ENCODE assay signal across 11 cellular contexts in the genomic region with DNA sequence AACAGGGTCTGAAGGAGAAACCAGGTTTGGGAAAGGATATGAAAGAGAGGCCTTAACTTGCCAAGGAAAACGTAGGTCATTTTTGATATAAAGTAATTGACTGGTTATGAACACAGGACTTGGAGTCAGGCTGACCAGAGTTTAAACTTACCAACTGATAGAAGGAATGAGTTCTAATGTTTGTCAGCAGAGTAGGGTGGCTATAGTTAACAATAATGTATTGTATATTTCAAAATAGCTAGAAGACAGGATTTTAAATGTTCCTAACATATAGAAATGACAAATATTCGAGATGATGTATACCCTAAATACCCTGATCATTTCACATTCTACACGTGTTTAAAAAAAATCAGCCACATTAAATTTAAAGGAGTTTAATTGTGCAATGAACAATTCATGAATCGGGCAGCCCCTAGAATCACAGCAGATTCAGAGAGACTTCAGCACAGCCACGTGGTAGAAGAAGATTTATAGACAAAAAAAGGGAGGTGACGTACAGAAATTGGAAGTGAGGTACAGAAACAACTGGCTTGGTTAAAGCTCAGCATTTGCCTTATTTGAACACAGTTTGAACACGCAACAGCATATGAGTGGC. TPM values are rescaled to one million over a fixed set of nuclear protein-coding genes. Genes with fewer than 3 reads are reported as not detected.
DNase-seq lines count a peak whose midpoint lies in the region; ATAC-seq, FAIRE-seq and TF ChIP-seq lines count a peak whose summit lies in the region.
"Had no signal": no experiment of that assay in that cellular context is flagged by ENCODE, and none has a peak within 500 bp of the region (broad histone marks: within the 10 kb centered on the region; RNA-seq: fewer than 3 reads in every experiment).

No MANE protein-coding gene starts in this region.

- H3K27ac Mint-ChIP-seq in IgD-negative memory B cell, result peak overlapping the region in 2 of 3 donors; percentile 0 to 67
- H3K27ac Mint-ChIP-seq: progenitor cell of endocrine pancreas; T-helper 2 cell treated with Interferon-gamma antibody and Interleukin-4, amounts not matched to agents 5 μg/mL and 100 μg/mL, for 36 hours had no signal

- H3K27me3 Mint-ChIP-seq in IgD-negative memory B cell, result no peaks in the 10 kb centered on the region
- H3K27me3 Mint-ChIP-seq: progenitor cell of endocrine pancreas had no signal

- TF ChIP-seq CTCF in A549 (IDR thresholded peaks at IDR 0.05), result 0 out of 3 replicates have a peak, but pooled peaks have one; percentile 18

- ATAC-seq in A549, result peak; percentile 37 to 51; a peak in 4 of 6 replicates
- ATAC-seq in GM19463 (IDR thresholded peaks at IDR 0.05; ENCODE audit: unreplicated experiment), result peak; percentile 18
- ATAC-seq in HG02973 (IDR thresholded peaks at IDR 0.05; ENCODE audit: unreplicated experiment), result no peak

- TF ChIP-seq EP300 in A549 (IDR thresholded peaks at IDR 0.05), result no peak

- peak overlapping the region; percentile 68; the same call in 2 of the 3 replicates for H3K4me2 ChIP-seq in A549

- no peak overlapping the region for H3K4me3 Mint-ChIP-seq in IgD-negative memory B cell
- H3K4me3 Mint-ChIP-seq: T-helper 2 cell treated with Interferon-gamma antibody and Interleukin-4, amounts not matched to agents 5 μg/mL and 100 μg/mL, for 36 hours had no signal

- TF ChIP-seq POLR2A in A549 (IDR thresholded peaks at IDR 0.05; ENCODE audit: low read length), result no peak

- no peak for FAIRE-seq in A549 (lab: Jason Lieb, UNC)

- WGBS in A549 (ENCODE audit: missing lambda C conversion rate), result 38% methylated on average over 7 of the region's 7 CpGs

- peaks cover 0 to 4% (median 3%) of the 10 kb centered on the region in 3 donors for H3K4me1 Mint-ChIP-seq in IgD-negative memory B cell

- no peak overlapping the region for H3K4me3 ChIP-seq in A549

- POLR2A ChIA-PET in A549 (lab: Yijun Ruan, JAX), result interaction anchor here (1.2 to 3.5 kb wide), 3 partner anchors 10 to 505 kb away, joined by 3 to 25 read pairs (median 6); a partner anchor contains a TSS

- CTCF ChIA-PET in A549 (lab: Yijun Ruan, JAX), result interaction anchor here (0.6 to 4.0 kb wide), 26 partner anchors 9 to 1268 kb away, joined by 3 to 34 read pairs (median 6); a partner anchor contains a TSS

- H3K9me3 Mint-ChIP-seq in IgD-negative memory B cell, result no peaks in the 10 kb centered on the region
- H3K9me3 Mint-ChIP-seq: T-helper 2 cell treated with Interferon-gamma antibody and Interleukin-4, amounts not matched to agents 5 μg/mL and 100 μg/mL, for 36 hours had no signal

- H3K9me3 ChIP-seq in A549, result no peaks in the 10 kb centered on the region

- H3K4me1 ChIP-seq in A549, result peaks cover 18% of the 10 kb centered on the region

- no peak for TF ChIP-seq RAD21 in A549 (conservative IDR thresholded peaks at IDR 0.05 in 1 of 2, IDR thresholded peaks at IDR 0.05 in 1 of 2)

- peak overlapping the region; percentile 79 to 83 for H3K27ac ChIP-seq in A549
- H3K27ac ChIP-seq in epithelial cell of prostate, result peak overlapping the region; percentile 55
- H3K27ac ChIP-seq: HL-60 had no signal

- DNase-seq in A549 (ENCODE audit: low read depth in 1 of 2, low spot score in 1 of 2) (no peak), epithelial cell of prostate (ENCODE audit: low read depth, low spot score) (no peak), HuH-7.5 (ENCODE audit: low spot score) (no peak), NCI-H128 (lab: John Stamatoyannopoulos, UW; ENCODE audit: unreplicated experiment) (no peak)
- no peak for DNase-seq in stimulated activated CD4-positive, alpha-beta T cell treated with anti-CD3 and anti-CD28 coated beads, Interleukin-4, amount 100 ng/mL, for 4 hours

- H3K36me3 Mint-ChIP-seq in IgD-negative memory B cell, result no peaks in the 10 kb centered on the region

TF ChIP-seq in A549, 52 proteins besides CTCF, POLR2A, EP300 and RAD21:
- TF ChIP-seq RFX5 (IDR thresholded peaks at IDR 0.05) (no peak), ESRRA (IDR thresholded peaks at IDR 0.05; ENCODE audit: borderline replicate concordance, low read length) (no peak), JUNB (IDR thresholded peaks at IDR 0.05) (no peak), MAZ (IDR thresholded peaks at IDR 0.05; ENCODE audit: borderline replicate concordance, low read depth, low read length) (no peak), KDM5A (IDR thresholded peaks at IDR 0.05) (no peak), ZNF302 (CRISPR knock-in tag; IDR thresholded peaks at IDR 0.05) (no peak), JUN (IDR thresholded peaks at IDR 0.05) (no peak), CEBPB (IDR thresholded peaks at IDR 0.05) (no peak), CBX8 (IDR thresholded peaks at IDR 0.05) (no peak), EHF (CRISPR knock-in tag; IDR thresholded peaks at IDR 0.05) (no peak)
- TF ChIP-seq, protein P1, sequence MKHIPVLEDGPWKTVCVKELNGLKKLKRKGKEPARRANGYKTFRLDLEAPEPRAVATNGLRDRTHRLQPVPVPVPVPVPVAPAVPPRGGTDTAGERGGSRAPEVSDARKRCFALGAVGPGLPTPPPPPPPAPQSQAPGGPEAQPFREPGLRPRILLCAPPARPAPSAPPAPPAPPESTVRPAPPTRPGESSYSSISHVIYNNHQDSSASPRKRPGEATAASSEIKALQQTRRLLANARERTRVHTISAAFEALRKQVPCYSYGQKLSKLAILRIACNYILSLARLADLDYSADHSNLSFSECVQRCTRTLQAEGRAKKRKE (CRISPR knock-in tag; IDR thresholded peaks at IDR 0.05; ENCODE audit: low read depth), result no peak
- TF ChIP-seq, protein P2, sequence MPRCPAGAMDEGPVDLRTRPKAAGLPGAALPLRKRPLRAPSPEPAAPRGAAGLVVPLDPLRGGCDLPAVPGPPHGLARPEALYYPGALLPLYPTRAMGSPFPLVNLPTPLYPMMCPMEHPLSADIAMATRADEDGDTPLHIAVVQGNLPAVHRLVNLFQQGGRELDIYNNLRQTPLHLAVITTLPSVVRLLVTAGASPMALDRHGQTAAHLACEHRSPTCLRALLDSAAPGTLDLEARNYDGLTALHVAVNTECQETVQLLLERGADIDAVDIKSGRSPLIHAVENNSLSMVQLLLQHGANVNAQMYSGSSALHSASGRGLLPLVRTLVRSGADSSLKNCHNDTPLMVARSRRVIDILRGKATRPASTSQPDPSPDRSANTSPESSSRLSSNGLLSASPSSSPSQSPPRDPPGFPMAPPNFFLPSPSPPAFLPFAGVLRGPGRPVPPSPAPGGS (IDR thresholded peaks at IDR 0.05), result no peak
- TF ChIP-seq, protein P3, sequence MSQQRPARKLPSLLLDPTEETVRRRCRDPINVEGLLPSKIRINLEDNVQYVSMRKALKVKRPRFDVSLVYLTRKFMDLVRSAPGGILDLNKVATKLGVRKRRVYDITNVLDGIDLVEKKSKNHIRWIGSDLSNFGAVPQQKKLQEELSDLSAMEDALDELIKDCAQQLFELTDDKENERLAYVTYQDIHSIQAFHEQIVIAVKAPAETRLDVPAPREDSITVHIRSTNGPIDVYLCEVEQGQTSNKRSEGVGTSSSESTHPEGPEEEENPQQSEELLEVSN (IDR thresholded peaks at IDR 0.05; ENCODE audit: borderline replicate concordance, low read depth), result no peak

RNA-seq across cellular contexts. Expression of a gene that starts 52.5 kb away (rescaled TPM):
- polyA plus RNA-seq in A549 (2011; rRNA removed), result 0.05 and 0.08 TPM in 2 replicates
- 0.01 TPM in 1 of 2 replicates, not detected in the other for polyA plus RNA-seq in A549 (2012; cell fraction: cytosol; rRNA removed)
- not detected in 2 replicates for polyA plus RNA-seq in A549 (2012; cell fraction: nucleus; rRNA removed)
- polyA plus RNA-seq in A549 (2017; fragmentation: RNase III; extraction: RNeasy Plus Mini Kit Qiagen cat#74134 plus additional on column Dnase treatment), result 0.03 TPM in 2 of 3 replicates, not detected in the other
- polyA minus RNA-seq in A549 (2011; rRNA and poly(A)+ RNA removed), result 0.29 TPM in 1 of 2 replicates, not detected in the other
- 12.0 TPM for polyA plus RNA-seq in IgD-negative memory B cell

Comparison
In these comparisons a context has a peak if more than half of its experiments do, and no peak if none do; other contexts are left out.
1. RNA of a gene that starts 52.5 kb away (polyA plus RNA-seq): 12.0 TPM in IgD-negative memory B cell (single experiment); 0.01 to 0.08 TPM in A549; every median in the first group is over 10 times any median in the second.